ENCODE assay signal across 21 cellular contexts in genomic region chr10:15345450-15345849, GRCh38. TPM values are rescaled to one million over a fixed set of nuclear protein-coding genes. Genes with fewer than 3 reads are reported as not detected.
DNase-seq lines count a peak whose midpoint lies in the region; ATAC-seq and TF ChIP-seq lines count a peak whose summit lies in the region.
"Had no signal": no experiment of that assay in that cellular context is flagged by ENCODE, and none has a peak within 500 bp of the region (broad histone marks: within the 10 kb centered on the region; RNA-seq: fewer than 3 reads in every experiment).

No MANE protein-coding gene starts in this region.

- peaks cover 37% of the 10 kb centered on the region; the same call in 1 of the 2 replicates for H3K79me2 ChIP-seq in SK-N-SH (ENCODE audit: insufficient read depth)

- peaks cover 8% of the 10 kb centered on the region for H3K4me1 Mint-ChIP-seq in MCF 10A (ENCODE audit: insufficient read depth, unreplicated experiment)
- peaks cover 49% of the 10 kb centered on the region for H3K4me1 Mint-ChIP-seq in endothelial cell (ENCODE audit: unreplicated experiment)
- H3K4me1 Mint-ChIP-seq in progenitor cell of endocrine pancreas (ENCODE audit: low read depth) = peaks cover 58% of the 10 kb centered on the region
- no peaks in the 10 kb centered on the region for H3K4me1 Mint-ChIP-seq in CD8-positive, alpha-beta T cell (ENCODE audit: low read depth)
- H3K4me1 Mint-ChIP-seq: IgD-negative memory B cell, memory B cell had no signal

- H3F3A ChIP-seq in SK-N-SH (replicated peaks; ENCODE audit: insufficient read depth) = no peaks in the 10 kb centered on the region

- intact Hi-C loops in MCF 10A (cut with micrococcal nuclease) = no loop called here
- intact Hi-C loops in breast epithelium (cut with DNase I; ENCODE audit: low total_unique reads) = no loop called here
- intact Hi-C loops in CD8-positive, alpha-beta T cell (cut with DNase I, micrococcal nuclease) = no loop called here

- DNase-seq in MCF 10A (ENCODE audit: unreplicated experiment) (no peak), breast epithelium (ENCODE audit: low spot score in 2 of 2) (no peak), SK-N-SH (peak; percentile 74), endothelial cell (ENCODE audit: low spot score) (no peak), progenitor cell of endocrine pancreas (ENCODE audit: low spot score, unreplicated experiment) (no peak), putamen (ENCODE audit: low spot score) (no peak)
- no peak for DNase-seq in CD8-positive, alpha-beta T cell
- DNase-seq: activated CD4-positive, alpha-beta T cell treated with anti-CD3 and anti-CD28 coated beads, Interleukin-2, amount 50 U/mL, for 1 hour; kidney; naive thymus-derived CD8-positive, alpha-beta T cell; NCI-H510A; stimulated activated CD4-positive, alpha-beta T cell treated with anti-CD3 and anti-CD28 coated beads, Interleukin-4, amount 100 ng/mL, for 4 hours; T-cell had no signal

- ATAC-seq in GM18498 (IDR thresholded peaks at IDR 0.05; ENCODE audit: unreplicated experiment) = no peak
- no peak for ATAC-seq in CD8-positive, alpha-beta T cell
- ATAC-seq: naive thymus-derived CD8-positive, alpha-beta T cell; T-cell had no signal

- H3K27ac Mint-ChIP-seq in MCF 10A (ENCODE audit: low read depth, unreplicated experiment) (peak overlapping the region; percentile 72), endothelial cell (ENCODE audit: unreplicated experiment) (peak overlapping the region; percentile 98), progenitor cell of endocrine pancreas (peak overlapping the region; percentile 94)
- no peak overlapping the region for H3K27ac Mint-ChIP-seq in CD8-positive, alpha-beta T cell
- H3K27ac Mint-ChIP-seq: IgD-negative memory B cell; memory B cell; naive thymus-derived CD8-positive, alpha-beta T cell; T-cell had no signal

- TF ChIP-seq EP300 in SK-N-SH (IDR thresholded peaks at IDR 0.05; ENCODE audit: borderline replicate concordance in 1 of 2, low read depth in 1 of 2, low read length in 1 of 2) = peak in 1 of 2 experiments; percentile 83; a peak in 2 of 4 replicates

- peak; percentile 14; the same call in 1 of the 2 replicates for TF ChIP-seq RAD21 in SK-N-SH (IDR thresholded peaks at IDR 0.05; ENCODE audit: low read length)

- CTCF ChIA-PET in MCF 10A (lab: Yijun Ruan, JAX) = interaction anchor here (1.2 kb wide), 1 partner anchor 74 kb away, joined by 3 read pairs; no protein-coding TSS in a partner anchor
- CTCF ChIA-PET in SK-N-SH (lab: Yijun Ruan, JAX) = no interaction called here
- CTCF ChIA-PET in CD8-positive, alpha-beta T cell (lab: Charles Lee) = interaction anchor here (0.7 kb wide), 1 partner anchor 13 kb away, joined by 3 read pairs; no protein-coding TSS in a partner anchor

- H3K9ac ChIP-seq in SK-N-SH = no peak overlapping the region

- no peak for TF ChIP-seq CTCF in MCF 10A (IDR thresholded peaks at IDR 0.05; ENCODE audit: unreplicated experiment)
- no peak for TF ChIP-seq CTCF in breast epithelium (IDR thresholded peaks at IDR 0.05)
- TF ChIP-seq CTCF in SK-N-SH (IDR thresholded peaks at IDR 0.05) = no peak
- no peak for TF ChIP-seq CTCF in endothelial cell (IDR thresholded peaks at IDR 0.05; ENCODE audit: unreplicated experiment)
- no peak for TF ChIP-seq CTCF in progenitor cell of endocrine pancreas (IDR thresholded peaks at IDR 0.05; ENCODE audit: unreplicated experiment)
- no peak for TF ChIP-seq CTCF in CD8-positive, alpha-beta T cell (IDR thresholded peaks at IDR 0.05)

- no peaks in the 10 kb centered on the region for H3K9me3 ChIP-seq in breast epithelium
- no peaks in the 10 kb centered on the region for H3K9me3 ChIP-seq in SK-N-SH
- no peaks in the 10 kb centered on the region for H3K9me3 ChIP-seq in CD8-positive, alpha-beta T cell (ENCODE audit: low read length)
- H3K9me3 ChIP-seq: vagina had no signal

- H3K4me1 ChIP-seq in breast epithelium (peaks cover 0 to 3% of the 10 kb centered on the region in 2 donors), SK-N-SH (ENCODE audit: control insufficient read depth in 1 of 2, insufficient read depth in 2 of 2, low read depth in 1 of 2, low read length in 1 of 2) (peaks cover 0 to 56% of the 10 kb centered on the region in 2 experiments; a peak in 3 of 4 replicates)
- H3K4me1 ChIP-seq in CD8-positive, alpha-beta T cell (ENCODE audit: insufficient read depth, low read length) = no peaks in the 10 kb centered on the region

- no peak overlapping the region; the same call in 1 of the 2 replicates for H3K4me2 ChIP-seq in SK-N-SH

- H3K4me3 ChIP-seq in breast epithelium (no peak overlapping the region), SK-N-SH (ENCODE audit: low read depth in 2 of 2, low read length in 1 of 2) (no peak overlapping the region)
- no peak overlapping the region for H3K4me3 ChIP-seq in CD8-positive, alpha-beta T cell (ENCODE audit: low read depth, low read length)
- H3K4me3 ChIP-seq: hepatocyte, smooth muscle cell, vagina had no signal

- H3K36me3 Mint-ChIP-seq in MCF 10A (ENCODE audit: insufficient read depth, unreplicated experiment) = no peaks in the 10 kb centered on the region
- peaks cover 7% of the 10 kb centered on the region for H3K36me3 Mint-ChIP-seq in endothelial cell (ENCODE audit: low read depth, unreplicated experiment)
- H3K36me3 Mint-ChIP-seq in progenitor cell of endocrine pancreas (ENCODE audit: insufficient read depth) = no peaks in the 10 kb centered on the region
- H3K36me3 Mint-ChIP-seq in CD8-positive, alpha-beta T cell = no peaks in the 10 kb centered on the region
- H3K36me3 Mint-ChIP-seq: memory B cell; naive thymus-derived CD8-positive, alpha-beta T cell; T-cell had no signal

- no peak overlapping the region for H2AFZ ChIP-seq in SK-N-SH (ENCODE audit: low read depth)
- H2AFZ ChIP-seq: hepatocyte had no signal

- POLR2A ChIA-PET in MCF 10A (lab: Yijun Ruan, JAX) = no interaction called here
- POLR2A ChIA-PET in SK-N-SH (lab: Yijun Ruan, JAX) = no interaction called here
- POLR2A ChIA-PET in CD8-positive, alpha-beta T cell (lab: Charles Lee) = no interaction called here

- no peak for TF ChIP-seq POLR2A in breast epithelium (IDR thresholded peaks at IDR 0.05)

- H3K4me3 Mint-ChIP-seq in MCF 10A (ENCODE audit: unreplicated experiment) (no peak overlapping the region), endothelial cell (ENCODE audit: unreplicated experiment) (peak overlapping the region; percentile 53), progenitor cell of endocrine pancreas (ENCODE audit: low read depth) (peak overlapping the region; percentile 15)
- no peak overlapping the region for H3K4me3 Mint-ChIP-seq in CD8-positive, alpha-beta T cell
- H3K4me3 Mint-ChIP-seq: IgD-negative memory B cell; memory B cell; naive thymus-derived CD8-positive, alpha-beta T cell; T-cell had no signal

- H3K27me3 ChIP-seq in breast epithelium = no peaks in the 10 kb centered on the region
- no peaks in the 10 kb centered on the region for H3K27me3 ChIP-seq in SK-N-SH (ENCODE audit: insufficient read depth)
- no peaks in the 10 kb centered on the region for H3K27me3 ChIP-seq in CD8-positive, alpha-beta T cell (ENCODE audit: insufficient read depth, low read length)
- H3K27me3 ChIP-seq: hepatocyte, vagina had no signal

- 67% methylated on average over 4 of the region's 5 CpGs for WGBS in SK-N-SH (ENCODE audit: low lambda C conversion rate)

- no peaks in the 10 kb centered on the region for H3K9me2 ChIP-seq in SK-N-SH

- H3K27me3 Mint-ChIP-seq in MCF 10A (ENCODE audit: insufficient read depth, unreplicated experiment) = no peaks in the 10 kb centered on the region
- peaks cover 11% of the 10 kb centered on the region for H3K27me3 Mint-ChIP-seq in endothelial cell (ENCODE audit: unreplicated experiment)
- H3K27me3 Mint-ChIP-seq in progenitor cell of endocrine pancreas = no peaks in the 10 kb centered on the region
- H3K27me3 Mint-ChIP-seq in CD8-positive, alpha-beta T cell (ENCODE audit: low read depth) = peaks cover 20% of the 10 kb centered on the region

- H3K36me3 ChIP-seq in breast epithelium = no peaks in the 10 kb centered on the region
- no peaks in the 10 kb centered on the region for H3K36me3 ChIP-seq in SK-N-SH (replicated peaks in 1 of 2; ENCODE audit: control insufficient read depth in 1 of 2, insufficient read depth in 2 of 2, low read length in 1 of 2)
- no peaks in the 10 kb centered on the region for H3K36me3 ChIP-seq in CD8-positive, alpha-beta T cell (ENCODE audit: insufficient read depth, low read length)
- H3K36me3 ChIP-seq: vagina had no signal

- peak overlapping the region in 1 of 2 donors; percentile 56 for H3K27ac ChIP-seq in breast epithelium
- peak overlapping the region in 1 of 2 experiments; percentile 68; a peak in 2 of 4 replicates for H3K27ac ChIP-seq in SK-N-SH (ENCODE audit: low read depth in 2 of 2, low read length in 1 of 2)
- no peak overlapping the region for H3K27ac ChIP-seq in CD8-positive, alpha-beta T cell (ENCODE audit: low read depth, low read length)
- H3K27ac ChIP-seq: C4-2B, RWPE1 had no signal

- H4K20me1 ChIP-seq in SK-N-SH (ENCODE audit: insufficient read depth) = peaks cover 2% of the 10 kb centered on the region; the same call in 1 of the 2 replicates

- no TSS peak for BruUV-seq in MCF 10A (replicated peaks; lab: Mats Ljungman, UMichigan)

- H3K9me3 Mint-ChIP-seq in MCF 10A (ENCODE audit: unreplicated experiment) = no peaks in the 10 kb centered on the region
- no peaks in the 10 kb centered on the region for H3K9me3 Mint-ChIP-seq in endothelial cell (ENCODE audit: unreplicated experiment)
- H3K9me3 Mint-ChIP-seq in progenitor cell of endocrine pancreas (ENCODE audit: low read depth) = no peaks in the 10 kb centered on the region
- no peaks in the 10 kb centered on the region for H3K9me3 Mint-ChIP-seq in CD8-positive, alpha-beta T cell
- H3K9me3 Mint-ChIP-seq: IgD-negative memory B cell; memory B cell; naive thymus-derived CD8-positive, alpha-beta T cell; T-cell had no signal

TF ChIP-seq in SK-N-SH, 30 proteins besides CTCF, POLR2A, EP300 and RAD21:
- TF ChIP-seq NRF1 (IDR thresholded peaks at IDR 0.05; ENCODE audit: low read depth, low read length) = no peak
- peak; percentile 83 for TF ChIP-seq CHD2 (IDR thresholded peaks at IDR 0.05; ENCODE audit: low read length, partially characterized antibody)
- TF ChIP-seq RCOR1 (IDR thresholded peaks at IDR 0.05; ENCODE audit: low read length) = 0 out of 2 replicates have a peak, but pooled peaks have one; percentile 25
TF ChIP-seq in SK-N-SH: peak in this region for 2.

RNA-seq across cellular contexts. Expression of gene FAM171A1, which starts 25.6 kb away (rescaled TPM):
- total RNA-seq in MCF 10A (2022) (9.3 and 15.9 TPM in 2 replicates), breast epithelium (10 to 100 TPM in 1 of 3 donors, 1 to 10 TPM in 2; 7.6 to 11.7 (median 9.5) TPM), endothelial cell (ENCODE audit: unreplicated experiment) (113 TPM), progenitor cell of endocrine pancreas (75.6 and 86.1 TPM in 2 replicates)
- polyA plus RNA-seq in SK-N-SH (2012; rRNA removed) = 17.2 and 26.3 TPM in 2 replicates
- 22.5 and 25.7 TPM in 2 replicates for polyA plus RNA-seq in SK-N-SH (2012; cell fraction: cytosol; rRNA removed)
- polyA plus RNA-seq in SK-N-SH (2012; cell fraction: nucleus; rRNA removed) = 16.8 and 17.2 TPM in 2 replicates
- total RNA-seq in CD8-positive, alpha-beta T cell = 1 to 10 TPM; 1.7 TPM

Comparison
In these comparisons a context has a peak if more than half of its experiments do, and no peak if none do; other contexts are left out.
1. H3K4me3 Mint-ChIP-seq: peak in endothelial cell (single experiment) and progenitor cell of endocrine pancreas (single experiment); none in MCF 10A (single experiment) and CD8-positive, alpha-beta T cell (single experiment).